8 cellular contexts compared by ENCODE assay signal in genomic region chrX:150683536-150684146, GRCh38. TPM values are rescaled to one million over a fixed set of nuclear protein-coding genes. Genes with fewer than 3 reads are reported as not detected.
A peak's percentile ranks its signal among the peaks of the same experiment; 100 is the strongest.
DNase-seq lines count a peak whose midpoint lies in the region; ATAC-seq, FAIRE-seq and TF ChIP-seq lines count a peak whose summit lies in the region.

No MANE protein-coding gene starts in this region.

- no peak overlapping the region for H3K4me3 Mint-ChIP-seq in astrocyte (ENCODE audit: unreplicated experiment)

- no peaks in the 10 kb centered on the region for H3K27me3 ChIP-seq in astrocyte (ENCODE audit: insufficient read depth, low read length)

- no peaks in the 10 kb centered on the region for H4K20me1 ChIP-seq in astrocyte (ENCODE audit: insufficient read depth, low read length)

- no peak overlapping the region for H2AFZ ChIP-seq in astrocyte (ENCODE audit: low read depth, low read length)

- no peak for DNase-seq in AG09319 (ENCODE audit: extremely low read depth, low read depth)
- DNase-seq in GM10266 (ENCODE audit: extremely low spot score) = peak; percentile 29
- peak; percentile 37 for DNase-seq in NCI-H2029 treated with DMSO at 0.1 percent for 48 hours (lab: John Stamatoyannopoulos, UW)
- DNase-seq in astrocyte (ENCODE audit: low read depth) = no peak
- peak; percentile 48 to 52 for DNase-seq in lung microvascular endothelial cell (ENCODE audit: low read depth in 2 of 2)
- no peak for DNase-seq in substantia nigra (lab: John Stamatoyannopoulos, UW)

- H3K4me2 ChIP-seq in astrocyte (ENCODE audit: low read length) = no peak overlapping the region

- H3K9ac ChIP-seq in astrocyte (ENCODE audit: low read length) = no peak overlapping the region

- no peaks in the 10 kb centered on the region for H3K36me3 Mint-ChIP-seq in astrocyte (ENCODE audit: low read depth, unreplicated experiment)

- no peak overlapping the region for H3K4me3 ChIP-seq in astrocyte (ENCODE audit: insufficient read depth, low read depth, low read length)

- FAIRE-seq in astrocyte (lab: Jason Lieb, UNC) = peak; percentile 59

- H3K79me2 ChIP-seq in astrocyte (ENCODE audit: insufficient read depth, low read length) = no peaks in the 10 kb centered on the region

- no peaks in the 10 kb centered on the region for H3K27me3 Mint-ChIP-seq in astrocyte (ENCODE audit: low read depth, unreplicated experiment)

- H3K27ac ChIP-seq in astrocyte (ENCODE audit: low read depth, low read length) = no peak overlapping the region
- H3K27ac ChIP-seq in substantia nigra (ENCODE audit: low read depth, low read length, poor library complexity, severe bottlenecking) = no peak overlapping the region

- peaks cover 6% of the 10 kb centered on the region for H3K4me1 Mint-ChIP-seq in astrocyte (ENCODE audit: low read depth, unreplicated experiment)

- no peak overlapping the region for H3K27ac Mint-ChIP-seq in astrocyte (ENCODE audit: unreplicated experiment)

- ATAC-seq in HG03520 (IDR thresholded peaks at IDR 0.05; ENCODE audit: unreplicated experiment) (no peak), HG03097 (IDR thresholded peaks at IDR 0.05; ENCODE audit: low FRiP score, unreplicated experiment) (no peak)

- peaks cover 5% of the 10 kb centered on the region for H3K4me1 ChIP-seq in astrocyte (ENCODE audit: insufficient read depth, low read length)

- H3K9me3 ChIP-seq in astrocyte (ENCODE audit: insufficient read depth, low read depth, low read length) = no peaks in the 10 kb centered on the region

- H3K9me3 Mint-ChIP-seq in astrocyte (ENCODE audit: unreplicated experiment) = no peaks in the 10 kb centered on the region

- H3K36me3 ChIP-seq in astrocyte (ENCODE audit: insufficient read depth, low read length) = no peaks in the 10 kb centered on the region

- peak; percentile 49 for TF ChIP-seq CTCF in AG09319 (IDR thresholded peaks at IDR 0.05; ENCODE audit: low read depth, low read length)
- TF ChIP-seq CTCF in GM10266 (IDR thresholded peaks at IDR 0.05; ENCODE audit: control insufficient read depth, insufficient read depth, low read depth, missing control alignments) = peak; percentile 47
- peak; percentile 36 for TF ChIP-seq CTCF in astrocyte (IDR thresholded peaks at IDR 0.05; ENCODE audit: insufficient read depth, low read depth, low read length)

RNA-seq across cellular contexts. Expression of gene MTMR1, which starts 9.6 kb away (rescaled TPM):
- total RNA-seq in astrocyte = 14.9 and 18.6 TPM in 2 replicates
- 8.1 and 9.3 TPM in 2 replicates for total RNA-seq in lung microvascular endothelial cell

Comparison
In these comparisons a context has a peak if more than half of its experiments do, and no peak if none do; other contexts are left out.
1. DNase-seq: peak in GM10266 (single experiment), NCI-H2029 treated with DMSO at 0.1 percent for 48 hours (single experiment) and lung microvascular endothelial cell (2 of 2); none in AG09319 (single experiment), astrocyte (single experiment) and substantia nigra (0 of 49).
2. Peak in every context shown above with its lines, with median percentiles within 50 percentile points of each other: CTCF ChIP-seq.